8 cellular contexts compared by ENCODE assay signal in genomic region chr20:49384437-49385434, GRCh38.
A peak's percentile ranks its signal among the peaks of the same experiment; 100 is the strongest.
DNase-seq lines count a peak whose midpoint lies in the region; ATAC-seq and TF ChIP-seq lines count a peak whose summit lies in the region.

No MANE protein-coding gene starts in this region.

- intact Hi-C loops in naive thymus-derived CD4-positive, alpha-beta T cell (cut with micrococcal nuclease): loop anchor here in 1 of 2 donors (1.0 kb wide), 2 partner anchors 100 to 150 kb away; no protein-coding TSS in a partner anchor

- H3K9me3 Mint-ChIP-seq in endothelial cell (ENCODE audit: unreplicated experiment): no peaks in the 10 kb centered on the region
- peaks cover 0 to 4% (median 0%) of the 10 kb centered on the region in 11 donors for H3K9me3 Mint-ChIP-seq in naive thymus-derived CD4-positive, alpha-beta T cell
- H3K9me3 Mint-ChIP-seq in stimulated activated naive B cell treated with anti-CD40 and anti-IgM and Interleukin-4, amounts not matched to agents 10 μg/mL and 1 μg/mL and 100 μg/mL, for 72 hours: peaks cover 3 to 4% of the 10 kb centered on the region in 2 donors

- no peak overlapping the region for H3K4me3 ChIP-seq in H7 (ENCODE audit: insufficient read depth, low read depth, low read length)
- no peak overlapping the region for H3K4me3 ChIP-seq in naive thymus-derived CD4-positive, alpha-beta T cell (ENCODE audit: low read length)

- no peaks in the 10 kb centered on the region for H3K27me3 ChIP-seq in H7 (ENCODE audit: control insufficient read depth, insufficient read depth, low read length)
- H3K27me3 ChIP-seq in naive thymus-derived CD4-positive, alpha-beta T cell (ENCODE audit: control insufficient read depth in 2 of 2, insufficient read depth in 2 of 2, low read length in 2 of 2): no peaks in the 10 kb centered on the region

- peaks cover 4% of the 10 kb centered on the region for H3K4me1 Mint-ChIP-seq in endothelial cell (ENCODE audit: unreplicated experiment)
- peaks cover 0 to 3% (median 0%) of the 10 kb centered on the region in 7 donors for H3K4me1 Mint-ChIP-seq in naive thymus-derived CD4-positive, alpha-beta T cell
- H3K4me1 Mint-ChIP-seq in stimulated activated naive B cell treated with anti-CD40 and anti-IgM and Interleukin-4, amounts not matched to agents 10 μg/mL and 1 μg/mL and 100 μg/mL, for 72 hours: no peaks in the 10 kb centered on the region

- H3K27ac ChIP-seq in naive thymus-derived CD4-positive, alpha-beta T cell (ENCODE audit: low read depth, low read length): no peak overlapping the region

- peak; percentile 46 for ATAC-seq in naive thymus-derived CD4-positive, alpha-beta T cell
- peak; percentile 61 to 66 for ATAC-seq in stimulated activated naive B cell treated with anti-CD40 and anti-IgM and Interleukin-4, amounts not matched to agents 10 μg/mL and 1 μg/mL and 100 μg/mL, for 72 hours (replicated peaks)
- ATAC-seq in GM18511 (IDR thresholded peaks at IDR 0.05; ENCODE audit: unreplicated experiment): no peak

- TF ChIP-seq CTCF in AG09319 (IDR thresholded peaks at IDR 0.05; ENCODE audit: low read depth, low read length): peak; percentile 63
- peak; percentile 80 for TF ChIP-seq CTCF in endothelial cell (IDR thresholded peaks at IDR 0.05; ENCODE audit: unreplicated experiment)

- H3K9me3 ChIP-seq in naive thymus-derived CD4-positive, alpha-beta T cell (ENCODE audit: control insufficient read depth in 2 of 3, low read length in 3 of 3): no peaks in the 10 kb centered on the region

- H3K36me3 ChIP-seq in H7 (replicated peaks; ENCODE audit: control insufficient read depth, insufficient read depth, low read length): no peaks in the 10 kb centered on the region
- no peaks in the 10 kb centered on the region for H3K36me3 ChIP-seq in naive thymus-derived CD4-positive, alpha-beta T cell (ENCODE audit: control insufficient read depth in 2 of 3, insufficient read depth in 3 of 3, low read length in 3 of 3)

- CTCF ChIA-PET in naive thymus-derived CD4-positive, alpha-beta T cell (lab: Charles Lee): no interaction called here

- no peak overlapping the region for H3K27ac Mint-ChIP-seq in endothelial cell (ENCODE audit: unreplicated experiment)
- peak overlapping the region in 1 of 9 donors; percentile 84 for H3K27ac Mint-ChIP-seq in naive thymus-derived CD4-positive, alpha-beta T cell
- H3K27ac Mint-ChIP-seq in stimulated activated naive B cell treated with anti-CD40 and anti-IgM and Interleukin-4, amounts not matched to agents 10 μg/mL and 1 μg/mL and 100 μg/mL, for 72 hours: no peak overlapping the region

- DNase-seq in AG09319 (ENCODE audit: extremely low read depth, low read depth): no peak
- DNase-seq in H7: peak; percentile 83
- peak; percentile 62 for DNase-seq in NCI-H748 treated with DMSO at 0.1 percent for 48 hours (lab: John Stamatoyannopoulos, UW)
- DNase-seq in activated CD8-positive, alpha-beta memory T cell treated with anti-CD3 and anti-CD28 coated beads for 4 hours (ENCODE audit: low read depth in 2 of 2): peak; percentile 9 to 15
- DNase-seq in endothelial cell (ENCODE audit: low spot score): peak; percentile 94
- peak in 8 of 9 donors; percentile 5 to 73 (median 26) for DNase-seq in naive thymus-derived CD4-positive, alpha-beta T cell
- peak; percentile 11 for DNase-seq in stimulated activated naive B cell treated with anti-CD40 and anti-IgM and Interleukin-4, amounts not matched to agents 10 μg/mL and 1 μg/mL and 100 μg/mL, for 72 hours

- no peaks in the 10 kb centered on the region for H3K36me3 Mint-ChIP-seq in endothelial cell (ENCODE audit: low read depth, unreplicated experiment)
- H3K36me3 Mint-ChIP-seq in naive thymus-derived CD4-positive, alpha-beta T cell: peaks cover 0 to 4% (median 0%) of the 10 kb centered on the region in 5 donors
- H3K36me3 Mint-ChIP-seq in stimulated activated naive B cell treated with anti-CD40 and anti-IgM and Interleukin-4, amounts not matched to agents 10 μg/mL and 1 μg/mL and 100 μg/mL, for 72 hours: no peaks in the 10 kb centered on the region

- no peaks in the 10 kb centered on the region for H3K4me1 ChIP-seq in naive thymus-derived CD4-positive, alpha-beta T cell (ENCODE audit: control insufficient read depth in 2 of 2, insufficient read depth in 2 of 2, low read length in 2 of 2)

- POLR2A ChIA-PET in naive thymus-derived CD4-positive, alpha-beta T cell (lab: Charles Lee): no interaction called here

- H3K4me3 Mint-ChIP-seq in endothelial cell (ENCODE audit: unreplicated experiment): no peak overlapping the region
- H3K4me3 Mint-ChIP-seq in naive thymus-derived CD4-positive, alpha-beta T cell: no peak overlapping the region
- H3K4me3 Mint-ChIP-seq in stimulated activated naive B cell treated with anti-CD40 and anti-IgM and Interleukin-4, amounts not matched to agents 10 μg/mL and 1 μg/mL and 100 μg/mL, for 72 hours: no peak overlapping the region

- peaks cover 8% of the 10 kb centered on the region for H3K27me3 Mint-ChIP-seq in endothelial cell (ENCODE audit: unreplicated experiment)
- peaks cover 21 to 59% (median 34%) of the 10 kb centered on the region in 5 donors for H3K27me3 Mint-ChIP-seq in naive thymus-derived CD4-positive, alpha-beta T cell
- H3K27me3 Mint-ChIP-seq in stimulated activated naive B cell treated with anti-CD40 and anti-IgM and Interleukin-4, amounts not matched to agents 10 μg/mL and 1 μg/mL and 100 μg/mL, for 72 hours: peaks cover 42 to 45% of the 10 kb centered on the region in 2 donors
